13 cellular contexts compared by ENCODE assay signal in the genomic region with DNA sequence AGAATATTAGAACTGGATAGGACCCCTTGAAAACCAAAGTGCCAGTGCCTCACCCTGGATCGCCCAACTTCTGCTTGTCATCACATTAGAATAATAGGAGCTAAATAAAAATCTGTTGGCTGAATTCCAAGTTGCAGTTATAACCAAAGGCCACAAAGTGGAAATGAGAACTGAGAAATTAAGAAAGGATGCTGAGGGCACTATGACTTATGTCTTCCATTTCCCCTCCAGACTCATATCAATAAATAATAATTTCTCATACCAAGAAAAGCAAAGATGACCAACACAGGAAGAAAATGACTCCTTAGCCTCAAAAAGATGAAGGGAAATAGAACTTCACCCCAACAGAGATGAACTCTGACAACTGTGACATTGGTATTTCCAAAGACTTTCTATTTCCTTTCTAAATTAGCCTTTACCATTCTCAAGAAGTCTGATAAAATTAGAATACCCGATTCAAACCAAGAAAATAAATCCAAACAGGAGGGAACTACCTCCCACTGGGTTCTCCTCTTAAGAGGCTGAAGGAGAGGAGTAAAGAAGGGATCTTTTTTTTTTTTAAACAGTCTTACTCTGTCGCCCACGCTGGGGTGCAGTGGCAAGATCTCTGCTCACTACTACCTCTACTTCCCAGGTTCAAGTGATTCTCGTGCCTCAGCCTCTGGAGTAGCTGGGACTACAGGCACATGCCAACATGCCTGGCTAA. TPM values are rescaled to one million over a fixed set of nuclear protein-coding genes. Genes with fewer than 3 reads are reported as not detected.
DNase-seq lines count a peak whose midpoint lies in the region; ATAC-seq, FAIRE-seq and TF ChIP-seq lines count a peak whose summit lies in the region.
"Had no signal": no experiment of that assay in that cellular context is flagged by ENCODE, and none has a peak within 500 bp of the region (broad histone marks: within the 10 kb centered on the region; RNA-seq: fewer than 3 reads in every experiment).

No MANE protein-coding gene starts in this region.

- FAIRE-seq in endothelial cell of umbilical vein (lab: Jason Lieb, UNC): peak; percentile 26
- FAIRE-seq: A204.1 had no signal

- no peaks in the 10 kb centered on the region for H3K9me3 ChIP-seq in Karpas-422 (ENCODE audit: low read length)
- no peaks in the 10 kb centered on the region for H3K9me3 ChIP-seq in endothelial cell of umbilical vein (replicated peaks; ENCODE audit: control insufficient read depth, insufficient read depth, low read length)
- no peaks in the 10 kb centered on the region for H3K9me3 ChIP-seq in effector memory CD4-positive, alpha-beta T cell (ENCODE audit: control insufficient read depth, low read length)
- H3K9me3 ChIP-seq: uterus had no signal

- H3K4me2 ChIP-seq in Karpas-422 (ENCODE audit: low read depth, low read length, poor library complexity, severe bottlenecking): no peak overlapping the region
- H3K4me2 ChIP-seq in endothelial cell of umbilical vein (ENCODE audit: insufficient read depth, low read length): no peak overlapping the region

- DNase-seq in SIG-M5 treated with dmso at 0.1 percent for 504 hours (lab: John Stamatoyannopoulos, UW; ENCODE audit: unreplicated experiment) (peak; percentile 41), SIG-M5 (lab: John Stamatoyannopoulos, UW) (no peak), Karpas-422 (peak; percentile 77), endothelial cell of umbilical vein (ENCODE audit: low read depth, low spot score) (peak; percentile 37), AG08395 (ENCODE audit: low spot score) (no peak)
- no peak for DNase-seq in effector memory CD4-positive, alpha-beta T cell
- DNase-seq: GF-D8, NCI-H1092 treated with DMSO at 0.1 percent for 48 hours, uterus had no signal

- H3K27ac ChIP-seq in Karpas-422 (ENCODE audit: low read length): no peak overlapping the region
- H3K27ac ChIP-seq in endothelial cell of umbilical vein (ENCODE audit: insufficient read depth, low read depth, low read length): no peak overlapping the region
- H3K27ac ChIP-seq in effector memory CD4-positive, alpha-beta T cell (ENCODE audit: insufficient read depth, low read length, poor library complexity, severe bottlenecking): no peak overlapping the region
- H3K27ac ChIP-seq: SK-N-MC, uterus had no signal

- H2AFZ ChIP-seq in Karpas-422 (ENCODE audit: low read length): no peak overlapping the region
- no peak overlapping the region for H2AFZ ChIP-seq in endothelial cell of umbilical vein (ENCODE audit: low read depth, low read length)

- no TSS peak for BruUV-seq in endothelial cell of umbilical vein (replicated peaks; lab: Mats Ljungman, UMichigan)

- no peak for TF ChIP-seq POLR2A in endothelial cell of umbilical vein (IDR thresholded peaks at IDR 0.05; ENCODE audit: low read depth, low read length)

- H3K4me3 ChIP-seq in Karpas-422 (ENCODE audit: low read length) (no peak overlapping the region), endothelial cell of umbilical vein (replicated peaks in 1 of 3; ENCODE audit: insufficient read depth in 1 of 3, low read depth in 1 of 3, low read length in 3 of 3) (no peak overlapping the region)
- no peak overlapping the region for H3K4me3 ChIP-seq in effector memory CD4-positive, alpha-beta T cell (ENCODE audit: insufficient read depth, low read depth, low read length, poor library complexity, severe bottlenecking)
- H3K4me3 ChIP-seq: SK-N-MC, uterus had no signal

- H3K79me2 ChIP-seq in Karpas-422 (ENCODE audit: low read length): no peaks in the 10 kb centered on the region
- no peaks in the 10 kb centered on the region for H3K79me2 ChIP-seq in endothelial cell of umbilical vein (ENCODE audit: control insufficient read depth, insufficient read depth, low read length)

- H3K9ac ChIP-seq in Karpas-422 (ENCODE audit: low read length) (no peak overlapping the region), endothelial cell of umbilical vein (replicated peaks; ENCODE audit: extremely low read depth, insufficient read depth, low read length) (no peak overlapping the region)

- no peaks in the 10 kb centered on the region for H3K27me3 ChIP-seq in Karpas-422 (ENCODE audit: low read length)
- no peaks in the 10 kb centered on the region for H3K27me3 ChIP-seq in endothelial cell of umbilical vein (ENCODE audit: control insufficient read depth in 2 of 2, insufficient read depth in 2 of 2, low read length in 2 of 2)
- no peaks in the 10 kb centered on the region for H3K27me3 ChIP-seq in effector memory CD4-positive, alpha-beta T cell (replicated peaks; ENCODE audit: control insufficient read depth, insufficient read depth, low read length, poor library complexity, severe bottlenecking)
- H3K27me3 ChIP-seq: uterus had no signal

- H3K4me1 ChIP-seq in Karpas-422 (ENCODE audit: low read length) (peaks cover 19% of the 10 kb centered on the region), endothelial cell of umbilical vein (ENCODE audit: control insufficient read depth, extremely low read depth, insufficient read depth, low read length) (no peaks in the 10 kb centered on the region)
- no peaks in the 10 kb centered on the region for H3K4me1 ChIP-seq in effector memory CD4-positive, alpha-beta T cell (ENCODE audit: control insufficient read depth, insufficient read depth, low read length, poor library complexity, severe bottlenecking)
- H3K4me1 ChIP-seq: uterus had no signal

- no peak for TF ChIP-seq CTCF in endothelial cell of umbilical vein (IDR thresholded peaks at IDR 0.05; ENCODE audit: extremely low read depth in 1 of 2, insufficient read depth in 1 of 2, low read depth in 1 of 2, low read length in 2 of 2)

- intact Hi-C loops in endothelial cell of umbilical vein (cut with micrococcal nuclease): no loop called here

- POLR2A ChIA-PET in endothelial cell of umbilical vein (lab: Charles Lee): no interaction called here

- no peaks in the 10 kb centered on the region for H3K9me1 ChIP-seq in endothelial cell of umbilical vein (replicated peaks; ENCODE audit: control insufficient read depth, extremely low read depth, insufficient read depth, low read length)

- CTCF ChIA-PET in endothelial cell of umbilical vein (lab: Charles Lee): interaction anchor here (0.8 to 1.1 kb wide), 3 partner anchors 11 to 60 kb away, joined by 3 read pairs; no protein-coding TSS in a partner anchor

- no peaks in the 10 kb centered on the region for H3K36me3 ChIP-seq in Karpas-422 (ENCODE audit: insufficient read depth, low read length)
- H3K36me3 ChIP-seq in endothelial cell of umbilical vein (ENCODE audit: control insufficient read depth in 2 of 2, extremely low read depth in 1 of 2, insufficient read depth in 2 of 2, low read length in 2 of 2): no peaks in the 10 kb centered on the region
- no peaks in the 10 kb centered on the region for H3K36me3 ChIP-seq in effector memory CD4-positive, alpha-beta T cell (ENCODE audit: control insufficient read depth, insufficient read depth, low read length)
- H3K36me3 ChIP-seq: uterus had no signal

- H4K20me1 ChIP-seq in Karpas-422 (ENCODE audit: insufficient read depth, low read depth, low read length): no peaks in the 10 kb centered on the region
- H4K20me1 ChIP-seq in endothelial cell of umbilical vein (replicated peaks; ENCODE audit: control insufficient read depth, extremely low read depth, insufficient read depth, low read length): no peaks in the 10 kb centered on the region

- ATAC-seq in GM21447 (IDR thresholded peaks at IDR 0.05; ENCODE audit: unreplicated experiment): peak; percentile 81
- ATAC-seq in HG02642 (IDR thresholded peaks at IDR 0.05; ENCODE audit: poor library complexity, unreplicated experiment): no peak

- dilution Hi-C loops in endothelial cell of umbilical vein (cut with MboI; ENCODE audit: extremely low pct_ligation_motif_present, low sequenced_read_pairs): no loop called here

- H3K9me2 ChIP-seq in Karpas-422 (replicated peaks; ENCODE audit: insufficient read depth, low read length): no peaks in the 10 kb centered on the region

TF ChIP-seq in endothelial cell of umbilical vein, 7 proteins besides CTCF, POLR2A, EP300 and RAD21:
- TF ChIP-seq, protein P1, sequence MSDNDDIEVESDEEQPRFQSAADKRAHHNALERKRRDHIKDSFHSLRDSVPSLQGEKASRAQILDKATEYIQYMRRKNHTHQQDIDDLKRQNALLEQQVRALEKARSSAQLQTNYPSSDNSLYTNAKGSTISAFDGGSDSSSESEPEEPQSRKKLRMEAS (IDR thresholded peaks at IDR 0.05; ENCODE audit: insufficient read depth, insufficient read length): no peak
- TF ChIP-seq GATA2 (IDR thresholded peaks at IDR 0.05; ENCODE audit: insufficient read depth, insufficient read length, low read depth, low read length): peak; percentile 18
- TF ChIP-seq FOS (IDR thresholded peaks at IDR 0.05; ENCODE audit: borderline replicate concordance, insufficient read depth, low read length): peak; percentile 59

RNA-seq across cellular contexts. Expression of gene EPG5, which starts 46.5 kb away (rescaled TPM):
- 31.6 and 33.2 TPM in 2 replicates for total RNA-seq in Karpas-422 (2014; rRNA removed; shearing (Covaris generic); ENCODE audit: low replicate concordance)
- 20.6 and 25.6 TPM in 2 replicates for total RNA-seq in endothelial cell of umbilical vein
- 16.7 and 16.8 TPM in 2 replicates for polyA plus RNA-seq in endothelial cell of umbilical vein
- 9.0 and 9.2 TPM in 2 replicates for polyA plus RNA-seq in endothelial cell of umbilical vein (2011; cell fraction: cytosol; rRNA removed)
- 39.5 and 45.0 TPM in 2 replicates for polyA plus RNA-seq in endothelial cell of umbilical vein (2011; cell fraction: nucleus; rRNA removed)
- polyA plus RNA-seq in endothelial cell of umbilical vein (2012): 10.6 and 14.0 TPM in 2 replicates
- polyA minus RNA-seq in endothelial cell of umbilical vein: 76.7 and 95.1 TPM in 2 replicates
- polyA minus RNA-seq in endothelial cell of umbilical vein (2011; cell fraction: cytosol; rRNA and poly(A)+ RNA removed): 17.3 TPM
- 63.8 and 96.3 TPM in 2 replicates for polyA minus RNA-seq in endothelial cell of umbilical vein (2011; cell fraction: nucleus; rRNA and poly(A)+ RNA removed)

RNA-seq across cellular contexts. Expression of gene PSTPIP2, which starts 58.4 kb away (rescaled TPM):
- not detected in 2 replicates for total RNA-seq in Karpas-422 (2014; rRNA removed; shearing (Covaris generic); ENCODE audit: low replicate concordance)
- 1.6 and 3.4 TPM in 2 replicates for total RNA-seq in endothelial cell of umbilical vein
- polyA plus RNA-seq in endothelial cell of umbilical vein: 4.5 and 4.9 TPM in 2 replicates
- polyA plus RNA-seq in endothelial cell of umbilical vein (2011; cell fraction: cytosol; rRNA removed): 8.4 and 8.9 TPM in 2 replicates
- polyA plus RNA-seq in endothelial cell of umbilical vein (2011; cell fraction: nucleus; rRNA removed): 10.7 and 11.6 TPM in 2 replicates
- polyA plus RNA-seq in endothelial cell of umbilical vein (2012): 12.8 and 15.0 TPM in 2 replicates
- polyA minus RNA-seq in endothelial cell of umbilical vein: 6.1 and 6.8 TPM in 2 replicates
- 1.4 TPM for polyA minus RNA-seq in endothelial cell of umbilical vein (2011; cell fraction: cytosol; rRNA and poly(A)+ RNA removed)
- polyA minus RNA-seq in endothelial cell of umbilical vein (2011; cell fraction: nucleus; rRNA and poly(A)+ RNA removed): 9.0 and 10.1 TPM in 2 replicates

Comparison
In these comparisons a context has a peak if more than half of its experiments do, and no peak if none do; other contexts are left out.
1. DNase-seq: peak in SIG-M5 treated with dmso at 0.1 percent for 504 hours (single experiment), Karpas-422 (single experiment) and endothelial cell of umbilical vein (single experiment); none in SIG-M5 (single experiment), AG08395 (single experiment) and effector memory CD4-positive, alpha-beta T cell (0 of 3).